In genomic region chr5:154135125-154135524, GRCh38 we compare ENCODE assay signal across 23 cellular contexts.
"Had no signal": no experiment of that assay in that cellular context is flagged by ENCODE, and none has a peak within 500 bp of the region (broad histone marks: within the 10 kb centered on the region; RNA-seq: fewer than 3 reads in every experiment).

No MANE protein-coding gene starts in this region.

- H3K4me1 ChIP-seq: parathyroid adenoma, psoas muscle, right lobe of liver, upper lobe of left lung, vagina had no signal

- H3K4me2 ChIP-seq: neural progenitor cell had no signal

- H3K4me3 ChIP-seq: neural progenitor cell, ovary, psoas muscle, right lobe of liver, sigmoid colon, stomach, thoracic aorta, thyroid gland, tibial nerve, upper lobe of left lung, vagina had no signal

- H3K79me2 ChIP-seq: parathyroid adenoma had no signal

- H3K27ac ChIP-seq: neural progenitor cell, ovary, parathyroid adenoma, psoas muscle, right lobe of liver, sigmoid colon, stomach, thoracic aorta, thyroid gland, tibial nerve, upper lobe of left lung, vagina had no signal

- ATAC-seq: psoas muscle; right cardiac atrium; right lobe of liver; stimulated activated effector memory CD8-positive, alpha-beta T cell treated with anti-CD3 and anti-CD28 coated beads, Interleukin-12 subunit alpha, Interleukin-12 subunit beta, amount 100 ng/mL, for 72 hours; stimulated activated naive B cell treated with anti-CD40 and anti-IgM and Interleukin-4, amounts not matched to agents 10 μg/mL and 1 μg/mL and 100 μg/mL, for 72 hours had no signal

- H3K9ac ChIP-seq: neural progenitor cell, parathyroid adenoma had no signal

- FAIRE-seq: small intestine had no signal

- H3K27me3 ChIP-seq: neural progenitor cell, ovary, right lobe of liver, sigmoid colon, stomach, thyroid gland, tibial nerve, upper lobe of left lung, vagina had no signal

- DNase-seq: occipital lobe; ovary; posterior cingulate gyrus; psoas muscle; right cardiac atrium; right lobe of liver; sigmoid colon; small intestine; stimulated activated CD4-positive, alpha-beta T cell treated with anti-CD3 and anti-CD28 coated beads, Interleukin-15, amount 100 ng/mL, for 24 hours; stimulated activated CD4-positive, alpha-beta T cell treated with anti-CD3 and anti-CD28 coated beads, Interleukin-2, amount 100 ng/mL, for 24 hours; stimulated activated CD4-positive, alpha-beta T cell treated with anti-CD3 and anti-CD28 coated beads, Interleukin-2, amount 100 ng/mL, for 48 hours; stimulated activated CD4-positive, alpha-beta T cell treated with anti-CD3 and anti-CD28 coated beads, Interleukin-4, amount 100 ng/mL, for 24 hours; stimulated activated naive B cell treated with anti-CD40 and anti-IgM and Interleukin-4, amounts not matched to agents 10 μg/mL and 1 μg/mL and 100 μg/mL, for 72 hours; stimulated activated naive CD4-positive, alpha-beta T cell treated with Interleukin-2 at 50 U/mL for 16 hours; stomach; thyroid gland; upper lobe of left lung had no signal

- H3K9me3 ChIP-seq: ovary, psoas muscle, right lobe of liver, sigmoid colon, stomach, thoracic aorta, thyroid gland, tibial nerve, upper lobe of left lung, vagina had no signal

- H2AFZ ChIP-seq: neural progenitor cell, parathyroid adenoma had no signal

- H3K36me3 ChIP-seq: neural progenitor cell, ovary, right lobe of liver, sigmoid colon, stomach, thoracic aorta, thyroid gland, tibial nerve, upper lobe of left lung, vagina had no signal
